ENCODE assay signal across 8 cellular contexts in the genomic region with DNA sequence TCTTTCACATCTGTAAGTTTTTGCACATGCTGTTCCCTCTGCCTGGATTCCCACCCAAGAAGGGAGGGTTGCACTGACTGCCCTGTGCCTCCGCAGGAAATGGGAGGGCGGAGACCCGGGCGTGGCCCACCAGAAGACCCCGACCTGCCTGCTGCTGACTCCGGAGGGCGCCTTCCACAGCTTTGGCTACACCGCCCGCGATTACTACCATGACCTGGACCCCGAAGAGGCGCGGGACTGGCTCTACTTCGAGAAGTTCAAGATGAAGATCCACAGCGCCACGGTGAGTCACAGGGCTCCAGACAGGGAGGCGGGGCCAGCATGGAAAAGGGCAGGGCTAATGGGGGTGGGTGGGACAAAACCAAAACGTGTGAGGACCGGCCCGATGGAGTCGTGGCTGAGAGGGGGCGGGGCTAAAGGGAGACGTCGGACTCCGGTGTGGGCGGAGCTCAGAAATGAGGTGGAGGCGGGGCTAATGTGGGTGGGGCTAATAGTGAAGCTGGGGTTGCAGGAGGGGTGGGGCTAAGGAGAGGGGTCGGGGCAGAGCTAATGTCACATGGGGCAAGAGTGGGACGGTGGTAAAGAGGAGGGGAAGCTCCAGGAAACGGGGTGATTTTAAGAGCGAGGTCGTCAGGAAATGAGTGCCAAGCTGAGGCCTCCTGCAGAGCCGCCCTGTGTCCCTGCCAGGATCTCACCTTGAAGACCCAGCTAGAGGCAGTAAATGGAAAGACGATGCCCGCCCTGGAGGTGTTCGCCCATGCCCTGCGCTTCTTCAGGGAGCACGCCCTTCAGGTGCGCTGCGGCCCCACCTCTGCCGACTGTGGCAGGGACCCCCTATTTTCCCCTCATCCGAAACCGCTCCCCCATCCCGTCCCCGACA. TPM values are rescaled to one million over a fixed set of nuclear protein-coding genes. Genes with fewer than 3 reads are reported as not detected.
DNase-seq lines count a peak whose midpoint lies in the region; ATAC-seq and TF ChIP-seq lines count a peak whose summit lies in the region.

No MANE protein-coding gene starts in this region.

- H3K27ac ChIP-seq in stomach = no peak overlapping the region

- no peak for TF ChIP-seq EP300 in stomach (IDR thresholded peaks at IDR 0.05)

- H3K9me3 Mint-ChIP-seq in activated CD4-positive, alpha-beta T cell treated with anti-CD3 and anti-CD28 coated beads for 36 hours (ENCODE audit: low read depth) = no peaks in the 10 kb centered on the region
- peaks cover 0 to 2% (median 0%) of the 10 kb centered on the region in 7 donors for H3K9me3 Mint-ChIP-seq in naive B cell

- peaks cover 10% of the 10 kb centered on the region for H3K4me1 Mint-ChIP-seq in activated CD4-positive, alpha-beta T cell treated with anti-CD3 and anti-CD28 coated beads for 36 hours
- peaks cover 12 to 14% (median 13%) of the 10 kb centered on the region in 3 donors for H3K4me1 Mint-ChIP-seq in naive B cell

- DNase-seq in DMS153 (lab: John Stamatoyannopoulos, UW) (peak; percentile 74), NAMALWA (ENCODE audit: low spot score) (peak; percentile 79), dermis blood vessel endothelial cell (peak; percentile 39), naive B cell (peak; percentile 64), stomach (peak; percentile 80)
- DNase-seq in activated CD4-positive, alpha-beta T cell treated with anti-CD3 and anti-CD28 coated beads for 36 hours = peak; percentile 89

- H3K4me3 Mint-ChIP-seq in activated CD4-positive, alpha-beta T cell treated with anti-CD3 and anti-CD28 coated beads for 36 hours = peak overlapping the region; percentile 46
- H3K4me3 Mint-ChIP-seq in naive B cell = peak overlapping the region in 7 of 8 donors; percentile 43 to 80 (median 63)

- H3K9me3 ChIP-seq in stomach = no peaks in the 10 kb centered on the region

- H3K27ac Mint-ChIP-seq in activated CD4-positive, alpha-beta T cell treated with anti-CD3 and anti-CD28 coated beads for 36 hours = no peak overlapping the region
- peak overlapping the region in 2 of 6 donors; percentile 6 to 75 for H3K27ac Mint-ChIP-seq in naive B cell

- H3K4me1 ChIP-seq in stomach = peaks cover 9 to 19% (median 17%) of the 10 kb centered on the region in 4 donors

- no peak for TF ChIP-seq POLR2A in stomach (IDR thresholded peaks at IDR 0.05)

- H3K4me3 ChIP-seq in stomach = peak overlapping the region in 3 of 4 donors; percentile 17 to 35 (median 25)

- CTCF ChIA-PET in activated CD4-positive, alpha-beta T cell treated with anti-CD3 and anti-CD28 coated beads for 36 hours (lab: Charles Lee) = interaction anchor here (0.5 to 1.0 kb wide), 9 partner anchors 9 to 85 kb away, joined by 3 to 4 read pairs (median 3); partner anchors contain the start of gene SIGLEC1

- TF ChIP-seq CTCF in stomach (IDR thresholded peaks at IDR 0.05) = no peak

- H3K27me3 ChIP-seq in stomach = peaks cover 0 to 25% (median 6%) of the 10 kb centered on the region in 3 donors

- ATAC-seq in activated CD4-positive, alpha-beta T cell treated with anti-CD3 and anti-CD28 coated beads for 36 hours = peak; percentile 90
- ATAC-seq in naive B cell (ENCODE audit: low read depth in 2 of 2) = peak; percentile 70 to 83
- no peak for ATAC-seq in GM18867 (IDR thresholded peaks at IDR 0.05; ENCODE audit: unreplicated experiment)
- no peak for ATAC-seq in GM21737 (IDR thresholded peaks at IDR 0.05; ENCODE audit: unreplicated experiment)

- peaks cover 0 to 7% (median 4%) of the 10 kb centered on the region in 4 donors for H3K36me3 ChIP-seq in stomach

- intact Hi-C loops in activated CD4-positive, alpha-beta T cell treated with anti-CD3 and anti-CD28 coated beads for 36 hours (cut with DNase I, micrococcal nuclease) = no loop called here
- intact Hi-C loops in stomach (cut with DNase I; ENCODE audit: low total_unique reads) = no loop called here

- POLR2A ChIA-PET in activated CD4-positive, alpha-beta T cell treated with anti-CD3 and anti-CD28 coated beads for 36 hours (lab: Charles Lee) = no interaction called here

- no peaks in the 10 kb centered on the region for H3K36me3 Mint-ChIP-seq in activated CD4-positive, alpha-beta T cell treated with anti-CD3 and anti-CD28 coated beads for 36 hours (ENCODE audit: low read depth)
- H3K36me3 Mint-ChIP-seq in naive B cell = no peaks in the 10 kb centered on the region

- H3K27me3 Mint-ChIP-seq in activated CD4-positive, alpha-beta T cell treated with anti-CD3 and anti-CD28 coated beads for 36 hours = no peaks in the 10 kb centered on the region
- H3K27me3 Mint-ChIP-seq in naive B cell = peaks cover 4 to 48% (median 35%) of the 10 kb centered on the region in 3 donors

- WGBS in stomach, 5 donors = 25 to 46% (median 28%) methylated on average over 39 to 45 of the region's 45 CpGs

RNA-seq across cellular contexts. Expression of gene HSPA12B, which starts 12.6 kb away (rescaled TPM):
- not detected for total RNA-seq in activated CD4-positive, alpha-beta T cell treated with anti-CD3 and anti-CD28 coated beads for 36 hours
- 15.1 and 16.7 TPM in 2 replicates for total RNA-seq in dermis blood vessel endothelial cell
- not detected for polyA plus RNA-seq in naive B cell (ENCODE audit: low read depth in 6 of 6)
- total RNA-seq in stomach = 10 to 100 TPM in 1 of 5 donors, 1 to 10 TPM in 3, under 1 TPM in 1; 0.87 to 14.3 (median 6.1) TPM
- 1 to 10 TPM; 3.0 to 5.3 (median 3.7) TPM for polyA plus RNA-seq in stomach

RNA-seq across cellular contexts. Expression of gene ADISSP, which starts 22.5 kb away (rescaled TPM):
- total RNA-seq in activated CD4-positive, alpha-beta T cell treated with anti-CD3 and anti-CD28 coated beads for 36 hours = 10 to 100 TPM; 46.5 to 57.3 TPM
- total RNA-seq in dermis blood vessel endothelial cell = 12.1 and 34.7 TPM in 2 replicates
- 10 to 100 TPM; 17.3 to 24.9 (median 20.8) TPM for polyA plus RNA-seq in naive B cell (ENCODE audit: low read depth in 6 of 6)
- total RNA-seq in stomach = 100 to 1,000 TPM in 1 of 5 donors, 10 to 100 TPM in 2, 1 to 10 TPM in 2; 5.9 to 136 (median 49.0) TPM
- 10 to 100 TPM; 14.4 to 32.6 (median 22.2) TPM for polyA plus RNA-seq in stomach

RNA-seq across cellular contexts. Expression of gene SIGLEC1, which starts 32.6 kb away (rescaled TPM):
- not detected for total RNA-seq in activated CD4-positive, alpha-beta T cell treated with anti-CD3 and anti-CD28 coated beads for 36 hours
- total RNA-seq in dermis blood vessel endothelial cell = not detected in 2 replicates
- polyA plus RNA-seq in naive B cell (ENCODE audit: low read depth in 6 of 6) = not detected
- total RNA-seq in stomach = 10 to 100 TPM in 1 of 5 donors, 1 to 10 TPM in 4; 1.7 to 22.2 (median 4.5) TPM
- 1 to 10 TPM; 1.4 to 1.8 (median 1.5) TPM for polyA plus RNA-seq in stomach

RNA-seq across cellular contexts. Expression of gene SPEF1, which starts 36.2 kb away (rescaled TPM):
- total RNA-seq in activated CD4-positive, alpha-beta T cell treated with anti-CD3 and anti-CD28 coated beads for 36 hours = under 1 TPM in 1 of 2 experiments, not detected in 1; 0.14 TPM
- 0.05 TPM in 1 of 2 replicates, not detected in the other for total RNA-seq in dermis blood vessel endothelial cell
- polyA plus RNA-seq in naive B cell (ENCODE audit: low read depth in 6 of 6) = not detected
- not detected for total RNA-seq in stomach
- under 1 TPM in 2 of 3 donors, not detected in 1; 0.18 to 0.19 TPM for polyA plus RNA-seq in stomach

RNA-seq across cellular contexts. Expression of gene CENPB, which starts 41.5 kb away (rescaled TPM):
- total RNA-seq in activated CD4-positive, alpha-beta T cell treated with anti-CD3 and anti-CD28 coated beads for 36 hours = 10 to 100 TPM; 46.2 to 48.3 TPM
- total RNA-seq in dermis blood vessel endothelial cell (115 and 124 TPM in 2 replicates), stomach (100 to 1,000 TPM in 1 of 5 donors, 10 to 100 TPM in 4; 24.5 to 130 (median 68.3) TPM)
- polyA plus RNA-seq in naive B cell (ENCODE audit: low read depth in 6 of 6) (1 to 10 TPM in 5 of 6 donors, under 1 TPM in 1; 0.27 to 2.2 (median 1.6) TPM), stomach (10 to 100 TPM; 36.5 to 90.7 (median 79.6) TPM)

Comparison
In these comparisons a context has a peak if more than half of its experiments do, and no peak if none do; other contexts are left out.
1. DNase-seq: peak in every context shown above with its lines; median percentile 89 in activated CD4-positive, alpha-beta T cell treated with anti-CD3 and anti-CD28 coated beads for 36 hours; 80 in stomach; 79 in NAMALWA; 74 in DMS153; 64 in naive B cell; 39 in dermis blood vessel endothelial cell.
2. ATAC-seq: peak in activated CD4-positive, alpha-beta T cell treated with anti-CD3 and anti-CD28 coated beads for 36 hours (single experiment) and naive B cell (2 of 2); none in GM18867 (single experiment) and GM21737 (single experiment).